17 cellular contexts compared by ENCODE assay signal in the genomic region with DNA sequence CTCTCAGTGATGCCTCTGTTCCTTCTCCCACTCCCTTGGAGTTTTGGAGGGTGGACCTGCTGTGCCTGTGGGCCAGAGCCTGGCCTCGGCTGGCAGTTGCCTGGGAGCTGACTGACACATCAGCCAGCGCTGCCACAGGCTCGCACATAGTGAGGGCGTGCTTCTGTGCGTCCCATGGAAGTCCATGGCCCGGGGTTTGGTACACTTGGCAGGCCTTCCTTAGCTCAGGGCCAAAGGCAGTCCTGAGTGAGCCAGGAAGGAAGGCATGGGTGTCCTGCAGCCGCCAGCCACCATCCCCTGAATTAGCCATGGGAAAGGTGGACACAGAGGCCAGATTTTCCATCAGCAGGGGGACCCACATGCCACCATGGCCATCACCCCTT.
"Had no signal": no experiment of that assay in that cellular context is flagged by ENCODE, and none has a peak within 500 bp of the region (broad histone marks: within the 10 kb centered on the region; RNA-seq: fewer than 3 reads in every experiment).

No MANE protein-coding gene starts in this region.

- DNase-seq: activated CD4-positive, alpha-beta T cell treated with anti-CD3 and anti-CD28 coated beads, Interleukin-2, amount 50 U/mL, for 4 hours; activated CD8-positive, alpha-beta memory T cell treated with anti-CD3 and anti-CD28 coated beads, Interleukin-2, amount 50 U/mL, for 4 hours; activated naive CD4-positive, alpha-beta T cell treated with Interleukin-2 at 50 U/mL for 16 hours; brain microvascular endothelial cell; effector memory CD4-positive, alpha-beta T cell; gastrocnemius medialis; hippocampal formation; kidney glomerular epithelial cell; lower lobe of right lung; right lobe of liver; T-helper 17 cell had no signal

- ATAC-seq: gastrocnemius medialis had no signal

- H3K4me1 Mint-ChIP-seq: stimulated activated effector memory CD8-positive, alpha-beta T cell treated with anti-CD3 and anti-CD28 coated beads, Interleukin-12 subunit alpha, Interleukin-12 subunit beta, amount 100 ng/mL, for 72 hours; T-helper 17 cell had no signal

- H3K36me3 ChIP-seq: brain microvascular endothelial cell, gastrocnemius medialis, lower lobe of right lung, prostate gland, right lobe of liver, tibial nerve had no signal

- H3K27ac ChIP-seq: brain microvascular endothelial cell, epithelial cell of prostate, gastrocnemius medialis, lower lobe of right lung, prostate gland, right lobe of liver had no signal

- H3K9me3 ChIP-seq: gastrocnemius medialis, lower lobe of right lung, prostate gland, right lobe of liver, tibial nerve had no signal

- H3K9me3 Mint-ChIP-seq: activated T-helper 1 cell treated with anti-CD3 and anti-CD28 coated beads, Interleukin-12 subunit alpha, Interleukin-12 subunit beta, Interleukin-2, Interleukin-4 antibody, amounts not matched to agents 30 ng/mL and 10 ng/mL and 1 ng/mL, durations not matched to agents 14 hours and 24 hours and 36 hours; mesothelial cell of epicardium; stimulated activated effector memory CD8-positive, alpha-beta T cell treated with anti-CD3 and anti-CD28 coated beads, Interleukin-12 subunit alpha, Interleukin-12 subunit beta, amount 100 ng/mL, for 72 hours had no signal

- H3K27ac Mint-ChIP-seq: activated T-helper 1 cell treated with anti-CD3 and anti-CD28 coated beads, Interleukin-12 subunit alpha, Interleukin-12 subunit beta, Interleukin-2, Interleukin-4 antibody, amounts not matched to agents 30 ng/mL and 10 ng/mL and 1 ng/mL, durations not matched to agents 14 hours and 24 hours and 36 hours; mesothelial cell of epicardium; stimulated activated effector memory CD8-positive, alpha-beta T cell treated with anti-CD3 and anti-CD28 coated beads, Interleukin-12 subunit alpha, Interleukin-12 subunit beta, amount 100 ng/mL, for 72 hours; T-helper 17 cell had no signal

- H3K4me3 Mint-ChIP-seq: T-helper 17 cell had no signal

- H3K36me3 Mint-ChIP-seq: mesothelial cell of epicardium; stimulated activated effector memory CD8-positive, alpha-beta T cell treated with anti-CD3 and anti-CD28 coated beads, Interleukin-12 subunit alpha, Interleukin-12 subunit beta, amount 100 ng/mL, for 72 hours had no signal
